23 cellular contexts compared by ENCODE assay signal in the genomic region with DNA sequence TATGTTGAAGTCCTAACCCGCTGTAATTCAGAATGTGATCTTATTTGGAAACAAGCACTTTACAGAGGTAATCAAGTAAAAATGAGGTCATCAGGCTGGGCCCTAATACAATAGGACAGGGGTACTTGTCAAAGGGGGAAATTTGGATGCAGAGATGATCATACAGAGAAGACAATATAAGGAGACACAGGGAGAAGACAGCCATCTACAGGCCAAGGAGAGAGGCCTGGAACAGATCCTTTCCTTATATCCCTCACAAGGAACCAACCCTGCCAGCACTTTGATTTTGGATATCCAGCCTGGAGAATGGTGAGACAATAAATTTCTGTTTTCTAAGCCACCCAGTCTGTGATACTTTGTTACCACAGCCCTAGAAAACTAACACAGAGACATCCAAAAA.
"Had no signal": no experiment of that assay in that cellular context is flagged by ENCODE, and none has a peak within 500 bp of the region (broad histone marks: within the 10 kb centered on the region; RNA-seq: fewer than 3 reads in every experiment).

No MANE protein-coding gene starts in this region.

- H3K36me3 ChIP-seq: tibial artery, uterus had no signal

- H3K4me1 Mint-ChIP-seq: activated CD4-positive, alpha-beta memory T cell treated with anti-CD3 and anti-CD28 coated beads, Interleukin-2, amount 10 ng/mL, durations not matched to agents 7 days and 5 days; activated CD4-positive, alpha-beta T cell treated with anti-CD3 and anti-CD28 coated beads for 36 hours; activated naive CD8-positive, alpha-beta T cell treated with anti-CD3 and anti-CD28 coated beads, Interleukin-2, amount 10 ng/mL, durations not matched to agents 7 days and 5 days; WTC11 had no signal

- ATAC-seq: activated CD4-positive, alpha-beta T cell treated with anti-CD3 and anti-CD28 coated beads for 36 hours; effector memory CD8-positive, alpha-beta T cell; left lobe of liver; WTC11 had no signal

- H3K4me1 ChIP-seq: tibial artery, uterus had no signal

- DNase-seq: activated CD4-positive, alpha-beta memory T cell treated with anti-CD3 and anti-CD28 coated beads, Interleukin-2, amount 10 ng/mL, durations not matched to agents 7 days and 5 days; activated CD4-positive, alpha-beta T cell treated with anti-CD3 and anti-CD28 coated beads for 36 hours; activated naive CD4-positive, alpha-beta T cell treated with Interleukin-2 at 50 U/mL for 16 hours; activated naive CD8-positive, alpha-beta T cell treated with anti-CD3 and anti-CD28 coated beads, Interleukin-2, amount 10 ng/mL, durations not matched to agents 7 days and 5 days; activated T-cell treated with anti-CD3 and anti-CD28 coated beads, Interleukin-2, amount 50 U/mL, for 1 hour; amygdala; effector memory CD8-positive, alpha-beta T cell; hypothalamus; kidney; nephron progenitor cell; nucleus accumbens; retina; stimulated activated CD4-positive, alpha-beta T cell treated with anti-CD3 and anti-CD28 coated beads, Interleukin-12 subunit alpha, Interleukin-12 subunit beta, amount 100 ng/mL, for 4 hours; stimulated activated CD4-positive, alpha-beta T cell treated with anti-CD3 and anti-CD28 coated beads, Interleukin-1b, Interleukin-23, amount 100 ng/mL, for 48 hours; stimulated activated naive CD4-positive, alpha-beta T cell treated with Interleukin-2 at 50 U/mL for 16 hours; tibial artery; uterus had no signal

- FAIRE-seq: frontal cortex, kidney, TTC549 had no signal

- H3K4me3 ChIP-seq: tibial artery, uterus had no signal

- H3K27ac Mint-ChIP-seq: activated CD4-positive, alpha-beta memory T cell treated with anti-CD3 and anti-CD28 coated beads, Interleukin-2, amount 10 ng/mL, durations not matched to agents 7 days and 5 days; activated CD4-positive, alpha-beta T cell treated with anti-CD3 and anti-CD28 coated beads for 36 hours; activated naive CD8-positive, alpha-beta T cell treated with anti-CD3 and anti-CD28 coated beads, Interleukin-2, amount 10 ng/mL, durations not matched to agents 7 days and 5 days; activated T-helper 2 cell treated with anti-CD3 and anti-CD28 coated beads, Interferon-gamma antibody, Interleukin-2, Interleukin-4, amounts not matched to agents 10 μg/mL and 5 μg/mL and 100 μg/mL, durations not matched to agents 14 hours and 24 hours and 36 hours; effector memory CD8-positive, alpha-beta T cell; nephron progenitor cell; WTC11 had no signal

- H3K27ac ChIP-seq: epithelial cell of prostate, tibial artery, uterus had no signal

- H3K9me3 ChIP-seq: tibial artery, uterus had no signal

- H3K4me3 Mint-ChIP-seq: activated CD4-positive, alpha-beta memory T cell treated with anti-CD3 and anti-CD28 coated beads, Interleukin-2, amount 10 ng/mL, durations not matched to agents 7 days and 5 days; activated CD4-positive, alpha-beta T cell treated with anti-CD3 and anti-CD28 coated beads for 36 hours; activated naive CD8-positive, alpha-beta T cell treated with anti-CD3 and anti-CD28 coated beads, Interleukin-2, amount 10 ng/mL, durations not matched to agents 7 days and 5 days; effector memory CD8-positive, alpha-beta T cell; nephron progenitor cell; WTC11 had no signal

- H3K9me3 Mint-ChIP-seq: activated CD4-positive, alpha-beta memory T cell treated with anti-CD3 and anti-CD28 coated beads, Interleukin-2, amount 10 ng/mL, durations not matched to agents 7 days and 5 days; activated naive CD8-positive, alpha-beta T cell treated with anti-CD3 and anti-CD28 coated beads, Interleukin-2, amount 10 ng/mL, durations not matched to agents 7 days and 5 days; activated T-helper 2 cell treated with anti-CD3 and anti-CD28 coated beads, Interferon-gamma antibody, Interleukin-2, Interleukin-4, amounts not matched to agents 10 μg/mL and 5 μg/mL and 100 μg/mL, durations not matched to agents 14 hours and 24 hours and 36 hours; effector memory CD8-positive, alpha-beta T cell had no signal

- H3K27me3 ChIP-seq: tibial artery, uterus had no signal

- H3K36me3 Mint-ChIP-seq: activated naive CD8-positive, alpha-beta T cell treated with anti-CD3 and anti-CD28 coated beads, Interleukin-2, amount 10 ng/mL, durations not matched to agents 7 days and 5 days; WTC11 had no signal
